ENCODE assay signal across 1 cellular context in the genomic region with DNA sequence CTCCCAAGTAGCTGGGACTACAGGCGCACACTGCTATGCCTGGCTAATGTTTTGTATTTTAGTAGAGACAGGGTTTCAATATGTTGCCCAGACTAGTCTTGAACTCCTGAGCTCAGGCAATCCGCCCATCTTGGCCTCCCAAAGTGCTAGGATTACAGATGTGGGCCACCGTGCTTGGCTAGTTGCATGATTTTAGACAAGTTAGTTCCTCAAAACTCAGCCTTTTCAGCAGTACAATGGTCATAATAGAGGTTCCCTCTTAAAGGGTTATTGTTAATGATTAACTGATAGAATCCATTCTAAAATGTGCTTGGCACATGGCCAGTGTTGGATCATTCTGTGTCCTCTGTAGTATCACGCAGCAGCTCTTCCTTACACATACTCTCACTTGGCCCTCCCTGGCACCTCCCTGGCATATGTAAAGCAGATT.
TF ChIP-seq lines count a peak whose summit lies in the region.

No MANE protein-coding gene starts in this region.

TF ChIP-seq in HepG2, 621 proteins besides CTCF, POLR2A, EP300 and RAD21 (continued from another document):
- TF ChIP-seq, protein P1, sequence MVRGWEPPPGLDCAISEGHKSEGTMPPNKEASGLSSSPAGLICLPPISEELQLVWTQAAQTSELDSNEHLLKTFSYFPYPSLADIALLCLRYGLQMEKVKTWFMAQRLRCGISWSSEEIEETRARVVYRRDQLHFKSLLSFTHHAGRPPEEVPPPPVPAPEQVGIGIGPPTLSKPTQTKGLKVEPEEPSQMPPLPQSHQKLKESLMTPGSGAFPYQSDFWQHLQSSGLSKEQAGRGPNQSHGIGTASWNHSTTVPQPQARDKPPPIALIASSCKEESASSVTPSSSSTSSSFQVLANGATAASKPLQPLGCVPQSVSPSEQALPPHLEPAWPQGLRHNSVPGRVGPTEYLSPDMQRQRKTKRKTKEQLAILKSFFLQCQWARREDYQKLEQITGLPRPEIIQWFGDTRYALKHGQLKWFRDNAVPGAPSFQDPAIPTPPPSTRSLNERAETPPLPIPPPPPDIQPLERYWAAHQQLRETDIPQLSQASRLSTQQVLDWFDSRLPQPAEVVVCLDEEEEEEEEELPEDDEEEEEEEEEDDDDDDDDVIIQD (CRISPR knock-in tag; IDR thresholded peaks at IDR 0.05; ENCODE audit: low read depth): peak; percentile 59; the same call in 1 of the 2 replicates
- TF ChIP-seq HMG20A (CRISPR knock-in tag; IDR thresholded peaks at IDR 0.05; ENCODE audit: borderline replicate concordance): peak; percentile 56; the same call in 1 of the 2 replicates
- TF ChIP-seq ZNF629 (CRISPR knock-in tag; conservative IDR thresholded peaks at IDR 0.05): peak; percentile 80
- no peak for TF ChIP-seq ZNF326 (CRISPR knock-in tag; IDR thresholded peaks at IDR 0.05; ENCODE audit: borderline replicate concordance)
- TF ChIP-seq TARDBP (CRISPR knock-in tag; IDR thresholded peaks at IDR 0.05): 0 out of 2 replicates have a peak, but pooled peaks have one; percentile 34
- TF ChIP-seq ZFX (CRISPR knock-in tag; IDR thresholded peaks at IDR 0.05; ENCODE audit: low read depth): peak; percentile 26; the same call in 1 of the 2 replicates
- TF ChIP-seq MEF2D (CRISPR knock-in tag; IDR thresholded peaks at IDR 0.05): 0 out of 2 replicates have a peak, but pooled peaks have one; percentile 13
- 0 out of 2 replicates have a peak, but pooled peaks have one; percentile 42 for TF ChIP-seq RBAK (CRISPR knock-in tag; IDR thresholded peaks at IDR 0.05)
- no peak for TF ChIP-seq ZNF749 (CRISPR knock-in tag; IDR thresholded peaks at IDR 0.05; ENCODE audit: borderline replicate concordance)
- TF ChIP-seq ZNF235 (CRISPR knock-in tag; IDR thresholded peaks at IDR 0.05; ENCODE audit: borderline replicate concordance): no peak
- TF ChIP-seq ZNF292 (CRISPR knock-in tag; IDR thresholded peaks at IDR 0.05; ENCODE audit: borderline replicate concordance, low read depth): peak; percentile 56
